Comparison of ENCODE assay signal across 21 cellular contexts in the genomic region with DNA sequence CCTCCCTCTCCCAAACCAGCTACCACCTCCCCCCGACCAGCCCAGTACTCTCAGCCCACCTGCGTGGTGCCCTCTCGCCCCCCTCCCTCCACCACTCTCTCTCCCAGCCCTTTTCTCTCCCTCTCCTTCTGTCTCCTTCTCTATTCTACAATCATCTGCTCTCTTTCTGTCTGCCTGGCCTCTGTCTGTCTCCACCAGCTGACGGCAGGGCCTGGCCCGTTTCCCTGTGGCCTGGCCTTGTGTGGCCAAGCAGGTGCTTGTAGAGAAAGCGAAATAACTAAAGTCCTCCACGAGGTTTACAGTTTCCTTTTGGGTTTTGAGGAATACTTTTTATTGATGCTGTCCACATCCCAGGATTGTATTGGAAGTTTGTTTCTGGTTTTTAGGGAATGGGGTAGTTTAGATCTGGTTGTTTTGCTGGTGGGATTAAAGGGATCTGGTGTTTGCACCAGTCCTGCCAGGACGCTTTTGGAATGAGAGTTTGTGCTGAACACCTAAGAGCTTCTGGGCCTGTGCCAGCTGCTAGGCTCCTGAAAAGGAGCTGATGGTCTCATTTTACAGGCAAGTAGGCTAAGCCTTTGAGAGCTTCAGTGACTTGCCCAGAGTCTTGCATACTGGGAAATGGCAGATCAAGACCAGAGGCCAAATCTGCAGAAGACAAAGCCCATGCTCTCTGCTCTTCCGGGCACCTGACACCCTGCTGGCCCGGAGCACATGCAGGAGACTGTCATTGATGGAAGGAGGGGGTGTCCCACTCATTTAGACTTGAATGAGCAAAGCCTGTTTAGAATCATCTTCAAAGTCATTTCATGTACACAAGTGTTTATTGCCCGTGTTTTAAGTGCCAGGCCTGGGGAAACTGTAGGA.
A peak's percentile ranks its signal among the peaks of the same experiment; 100 is the strongest.
DNase-seq lines count a peak whose midpoint lies in the region; ATAC-seq, FAIRE-seq and TF ChIP-seq lines count a peak whose summit lies in the region.
"Had no signal": no experiment of that assay in that cellular context is flagged by ENCODE, and none has a peak within 500 bp of the region (broad histone marks: within the 10 kb centered on the region; RNA-seq: fewer than 3 reads in every experiment).

No MANE protein-coding gene starts in this region.

- peak overlapping the region; percentile 27; the same call in 1 of the 2 replicates for H3K27ac ChIP-seq in KMS-11
- H3K27ac ChIP-seq: adrenal gland, neutrophil had no signal

- no peaks in the 10 kb centered on the region for H4K20me1 ChIP-seq in KMS-11 (ENCODE audit: insufficient read depth)

- no peak for FAIRE-seq in urothelium cell line (lab: Jason Lieb, UNC)
- FAIRE-seq: TTC549 had no signal

- H2AFZ ChIP-seq in KMS-11 (ENCODE audit: low read depth) = peak overlapping the region; percentile 19

- H3K4me3 ChIP-seq in KMS-11 (IDR thresholded peaks at IDR 0.05; ENCODE audit: insufficient read depth, low read depth, low read length) = no peak overlapping the region
- H3K4me3 ChIP-seq: adrenal gland had no signal

- H3K4me1 ChIP-seq in KMS-11 (ENCODE audit: low read depth, poor library complexity, severe bottlenecking) = peaks cover 14% of the 10 kb centered on the region
- H3K4me1 ChIP-seq: adrenal gland had no signal

- no peaks in the 10 kb centered on the region for H3K79me2 ChIP-seq in KMS-11 (ENCODE audit: insufficient read depth, low read depth)

- no peak for TF ChIP-seq CTCF in KMS-11 (conservative IDR thresholded peaks at IDR 0.05; ENCODE audit: low read depth, low read length)

- no peak overlapping the region for H3K4me2 ChIP-seq in KMS-11

- no peaks in the 10 kb centered on the region for H3K27me3 ChIP-seq in KMS-11 (ENCODE audit: insufficient read depth, low read depth)
- H3K27me3 ChIP-seq: adrenal gland, neutrophil had no signal

- no peaks in the 10 kb centered on the region for H3K36me3 ChIP-seq in KMS-11 (ENCODE audit: insufficient read depth)
- H3K36me3 ChIP-seq: adrenal gland, neutrophil had no signal

- DNase-seq in NCI-H2107 (lab: John Stamatoyannopoulos, UW) (peak; percentile 37), cerebellum (ENCODE audit: low spot score) (peak; percentile 47), myocyte (ENCODE audit: low read depth) (peak; percentile 51), NCI-H774 (lab: John Stamatoyannopoulos, UW) (no peak), urothelium cell line (ENCODE audit: low spot score) (no peak), NCI-H748 treated with DMSO at 0.1 percent for 48 hours (lab: John Stamatoyannopoulos, UW) (no peak)
- DNase-seq: activated CD4-positive, alpha-beta T cell treated with anti-CD3 and anti-CD28 coated beads, Interleukin-2, amount 10 ng/mL, durations not matched to agents 24 days and 14 days; adrenal gland; CD8-positive, alpha-beta T cell; DND-41; H9; NCI-H1092 treated with DMSO at 0.1 percent for 48 hours; NCI-H345; SHP77 treated with DMSO at 0.1 percent for 48 hours; stimulated activated CD4-positive, alpha-beta T cell treated with anti-CD3 and anti-CD28 coated beads, Interleukin-12 subunit alpha, Interleukin-12 subunit beta, amount 100 ng/mL, for 4 hours; stimulated activated CD8-positive, alpha-beta memory T cell treated with anti-CD3 and anti-CD28 coated beads, Interleukin-4, amount 100 ng/mL, for 48 hours; T-cell had no signal

- no peak for ATAC-seq in GM19328 (IDR thresholded peaks at IDR 0.05; ENCODE audit: unreplicated experiment)
- ATAC-seq: CD8-positive, alpha-beta T cell; T-cell had no signal

- no peak overlapping the region for H3K9ac ChIP-seq in KMS-11

Comparison
In these comparisons a context has a peak if more than half of its experiments do, and no peak if none do; other contexts are left out.
1. DNase-seq: peak in NCI-H2107 (single experiment), cerebellum (single experiment) and myocyte (single experiment); none in NCI-H774 (single experiment), urothelium cell line (single experiment) and NCI-H748 treated with DMSO at 0.1 percent for 48 hours (single experiment).